In genomic region chr1:19033516-19033840, GRCh38 we compare ENCODE assay signal across 36 cellular contexts.
DNase-seq lines count a peak whose midpoint lies in the region; ATAC-seq and TF ChIP-seq lines count a peak whose summit lies in the region.
"Had no signal": no experiment of that assay in that cellular context is flagged by ENCODE, and none has a peak within 500 bp of the region (broad histone marks: within the 10 kb centered on the region; RNA-seq: fewer than 3 reads in every experiment).

No MANE protein-coding gene starts in this region.

- H3K4me1 Mint-ChIP-seq in endodermal cell = no peaks in the 10 kb centered on the region
- H3K4me1 Mint-ChIP-seq in stimulated activated effector memory CD8-positive, alpha-beta T cell treated with anti-CD3 and anti-CD28 coated beads, Interleukin-12 subunit alpha, Interleukin-12 subunit beta, amount 100 ng/mL, for 72 hours = no peaks in the 10 kb centered on the region
- H3K4me1 Mint-ChIP-seq: activated B cell treated with CpG ODN at 0.5 μM for 24 hours; activated naive CD8-positive, alpha-beta T cell treated with anti-CD3 and anti-CD28 coated beads for 36 hours had no signal

- H3K4me3 ChIP-seq in endodermal cell (ENCODE audit: low read length) (no peak overlapping the region), mesendoderm (ENCODE audit: low read length) (no peak overlapping the region)
- H3K4me3 ChIP-seq: A549, cardiac muscle cell, colonic mucosa, lower lobe of right lung, mucosa of descending colon, thoracic aorta had no signal

- H3K9me3 ChIP-seq in endodermal cell (ENCODE audit: control insufficient read depth, low read length) = no peaks in the 10 kb centered on the region
- H3K9me3 ChIP-seq: A549, colonic mucosa, lower lobe of right lung, mucosa of descending colon, thoracic aorta had no signal

- no peak for ATAC-seq in GM18867 (IDR thresholded peaks at IDR 0.05; ENCODE audit: unreplicated experiment)
- no peak for ATAC-seq in HG03175 (IDR thresholded peaks at IDR 0.05; ENCODE audit: unreplicated experiment)
- no peak for ATAC-seq in stimulated activated effector memory CD8-positive, alpha-beta T cell treated with anti-CD3 and anti-CD28 coated beads, Interleukin-12 subunit alpha, Interleukin-12 subunit beta, amount 100 ng/mL, for 72 hours
- ATAC-seq: A549; mucosa of descending colon; stimulated activated naive CD8-positive, alpha-beta T cell treated with anti-CD3 and anti-CD28 coated beads, Interleukin-15, Interleukin-2, amounts not matched to agents 100 U/mL and 50 U/mL, for 24 hours had no signal

- no peak for TF ChIP-seq CTCF in RWPE1 (conservative IDR thresholded peaks at IDR 0.05; ENCODE audit: low read depth)
- TF ChIP-seq CTCF in endodermal cell (conservative IDR thresholded peaks at IDR 0.05) = no peak

- peak overlapping the region; percentile 42 for H3K56ac ChIP-seq in mesendoderm (ENCODE audit: low read length)

- H4K8ac ChIP-seq in mesendoderm (ENCODE audit: low read depth, low read length) = no peak overlapping the region

- no peak overlapping the region for H3K18ac ChIP-seq in mesendoderm (ENCODE audit: low read length)

- H3K27me3 ChIP-seq in endodermal cell (ENCODE audit: control insufficient read depth, insufficient read depth, low read length, poor library complexity, severe bottlenecking) (no peaks in the 10 kb centered on the region), mesendoderm (ENCODE audit: insufficient read depth, low read length, poor library complexity) (no peaks in the 10 kb centered on the region)
- H3K27me3 ChIP-seq: colonic mucosa had no signal

- no peaks in the 10 kb centered on the region for H3K79me2 ChIP-seq in mesendoderm (ENCODE audit: control insufficient read depth, insufficient read depth, low read length)

- no peaks in the 10 kb centered on the region for H3K36me3 ChIP-seq in endodermal cell (ENCODE audit: control insufficient read depth, insufficient read depth, low read length)
- no peaks in the 10 kb centered on the region for H3K36me3 ChIP-seq in mesendoderm (ENCODE audit: control insufficient read depth, insufficient read depth, low read length)
- H3K36me3 ChIP-seq: cardiac muscle cell, colonic mucosa, lower lobe of right lung, thoracic aorta had no signal

- H3K27ac Mint-ChIP-seq in endodermal cell = no peak overlapping the region
- no peak overlapping the region for H3K27ac Mint-ChIP-seq in stimulated activated effector memory CD8-positive, alpha-beta T cell treated with anti-CD3 and anti-CD28 coated beads, Interleukin-12 subunit alpha, Interleukin-12 subunit beta, amount 100 ng/mL, for 72 hours
- H3K27ac Mint-ChIP-seq: activated B cell treated with CpG ODN at 0.5 μM for 24 hours; activated naive CD8-positive, alpha-beta T cell treated with anti-CD3 and anti-CD28 coated beads for 36 hours; nephron had no signal

- POLR2A ChIA-PET in RWPE1 (lab: Yijun Ruan, JAX; ENCODE audit: low non-redundant PET) = no interaction called here

- DNase-seq in EH (ENCODE audit: low read depth) = peak; percentile 12
- DNase-seq in RWPE1 (ENCODE audit: low spot score) = peak; percentile 28
- peak; percentile 41 for DNase-seq in endodermal cell
- DNase-seq in mesendoderm = no peak
- DNase-seq in middle frontal gyrus (ENCODE audit: extremely low spot score, low spot score) = no peak
- no peak for DNase-seq in stimulated activated effector memory CD8-positive, alpha-beta T cell treated with anti-CD3 and anti-CD28 coated beads, Interleukin-12 subunit alpha, Interleukin-12 subunit beta, amount 100 ng/mL, for 72 hours (ENCODE audit: low spot score in 2 of 2)
- DNase-seq: activated B cell treated with CpG ODN at 0.5 μM for 24 hours; activated CD4-positive, alpha-beta T cell treated with anti-CD3 and anti-CD28 coated beads, Interleukin-2, amount 50 U/mL, for 1 hour; activated gamma-delta T cell; activated naive CD8-positive, alpha-beta T cell treated with anti-CD3 and anti-CD28 coated beads for 36 hours; activated T-cell treated with anti-CD3 and anti-CD28 coated beads, Interleukin-2, amount 50 U/mL, for 1 hour; AML-193; anterior cingulate cortex; Calu3; CD4-positive, CD25-positive, alpha-beta regulatory T cell; colonic mucosa; DMS79; effector CD4-positive, alpha-beta T cell; erythroblast; GF-D8; Karpas-422; mucosa of descending colon; NCI-H1417; NCI-H2029; NCI-H69; SHP77 treated with DMSO at 0.1 percent for 48 hours; small intestine; stimulated activated naive CD8-positive, alpha-beta T cell treated with anti-CD3 and anti-CD28 coated beads, Interleukin-15, Interleukin-2, amounts not matched to agents 100 U/mL and 50 U/mL, for 24 hours had no signal

- H3K27me3 Mint-ChIP-seq in endodermal cell (ENCODE audit: insufficient read depth) = no peaks in the 10 kb centered on the region

- H3K4ac ChIP-seq in mesendoderm (ENCODE audit: low read depth, low read length) = no peak overlapping the region

- H2BK5ac ChIP-seq in mesendoderm (ENCODE audit: low read length) = no peak overlapping the region

- no peak overlapping the region for H3K23ac ChIP-seq in mesendoderm (ENCODE audit: low read length)

- H3K4me2 ChIP-seq in mesendoderm (ENCODE audit: low read length) = no peak overlapping the region

- 87 to 90% methylated on average over 5 to 8 of the region's 8 CpGs for WGBS in endodermal cell (ENCODE audit: insufficient coverage in 1 of 2, insufficient read length in 1 of 2), 2 experiments
- WGBS in mesendoderm (ENCODE audit: extremely low coverage, insufficient coverage, low lambda C conversion rate) = no CpG with 5 or more reads among the region's 8 CpGs

- no peak overlapping the region for H2BK15ac ChIP-seq in mesendoderm (replicated peaks; ENCODE audit: low read depth)

- no peak overlapping the region for H2BK120ac ChIP-seq in mesendoderm (ENCODE audit: low read depth, low read length)

- H3K79me1 ChIP-seq in mesendoderm (ENCODE audit: low read length) = no peaks in the 10 kb centered on the region

- no peak overlapping the region for H3K9ac ChIP-seq in endodermal cell (ENCODE audit: extremely low read depth, low read length, poor library complexity, severe bottlenecking)
- H3K9ac ChIP-seq in mesendoderm (ENCODE audit: low read length) = no peak overlapping the region

- H3K36me3 Mint-ChIP-seq in endodermal cell (ENCODE audit: low read depth) = no peaks in the 10 kb centered on the region
- H3K36me3 Mint-ChIP-seq in stimulated activated effector memory CD8-positive, alpha-beta T cell treated with anti-CD3 and anti-CD28 coated beads, Interleukin-12 subunit alpha, Interleukin-12 subunit beta, amount 100 ng/mL, for 72 hours = no peaks in the 10 kb centered on the region
- H3K36me3 Mint-ChIP-seq: activated naive CD8-positive, alpha-beta T cell treated with anti-CD3 and anti-CD28 coated beads for 36 hours; CD4-positive, CD25-positive, alpha-beta regulatory T cell had no signal

- H3K4me1 ChIP-seq in endodermal cell (ENCODE audit: control insufficient read depth, insufficient read depth, low read length) = no peaks in the 10 kb centered on the region
- H3K4me1 ChIP-seq in mesendoderm (ENCODE audit: control insufficient read depth, low read depth, low read length) = no peaks in the 10 kb centered on the region
- H3K4me1 ChIP-seq: colonic mucosa, lower lobe of right lung had no signal

- H3K27ac ChIP-seq in RWPE1 = peak overlapping the region; percentile 91
- H3K27ac ChIP-seq in endodermal cell (ENCODE audit: low read depth, low read length) = no peak overlapping the region
- no peak overlapping the region for H3K27ac ChIP-seq in mesendoderm (ENCODE audit: low read depth, low read length)
- H3K27ac ChIP-seq: cardiac muscle cell, colonic mucosa, HL-60, lower lobe of right lung, thoracic aorta had no signal

- CTCF ChIA-PET in RWPE1 (lab: Yijun Ruan, JAX) = interaction anchor here (0.5 kb wide), 1 partner anchor 131 kb away, joined by 4 read pairs; the partner anchor contains the start of gene ALDH4A1

- no peak overlapping the region for H3K4me3 Mint-ChIP-seq in endodermal cell
- H3K4me3 Mint-ChIP-seq in stimulated activated effector memory CD8-positive, alpha-beta T cell treated with anti-CD3 and anti-CD28 coated beads, Interleukin-12 subunit alpha, Interleukin-12 subunit beta, amount 100 ng/mL, for 72 hours = no peak overlapping the region
- H3K4me3 Mint-ChIP-seq: activated B cell treated with CpG ODN at 0.5 μM for 24 hours; activated naive CD8-positive, alpha-beta T cell treated with anti-CD3 and anti-CD28 coated beads for 36 hours; nephron had no signal

- H4K5ac ChIP-seq in mesendoderm (ENCODE audit: low read length) = no peak overlapping the region

- H2AK5ac ChIP-seq in mesendoderm (ENCODE audit: low read length) = no peak overlapping the region

- no peaks in the 10 kb centered on the region for H3K9me3 Mint-ChIP-seq in endodermal cell
- no peaks in the 10 kb centered on the region for H3K9me3 Mint-ChIP-seq in stimulated activated effector memory CD8-positive, alpha-beta T cell treated with anti-CD3 and anti-CD28 coated beads, Interleukin-12 subunit alpha, Interleukin-12 subunit beta, amount 100 ng/mL, for 72 hours
- H3K9me3 Mint-ChIP-seq: activated B cell treated with CpG ODN at 0.5 μM for 24 hours; activated naive CD8-positive, alpha-beta T cell treated with anti-CD3 and anti-CD28 coated beads for 36 hours; nephron had no signal

Comparison
In these comparisons a context has a peak if more than half of its experiments do, and no peak if none do; other contexts are left out.
1. DNase-seq: peak in EH (single experiment), RWPE1 (single experiment) and endodermal cell (single experiment); none in mesendoderm (single experiment), middle frontal gyrus (single experiment) and stimulated activated effector memory CD8-positive, alpha-beta T cell treated with anti-CD3 and anti-CD28 coated beads, Interleukin-12 subunit alpha, Interleukin-12 subunit beta, amount 100 ng/mL, for 72 hours (0 of 2).